13 cellular contexts compared by ENCODE assay signal in the genomic region with DNA sequence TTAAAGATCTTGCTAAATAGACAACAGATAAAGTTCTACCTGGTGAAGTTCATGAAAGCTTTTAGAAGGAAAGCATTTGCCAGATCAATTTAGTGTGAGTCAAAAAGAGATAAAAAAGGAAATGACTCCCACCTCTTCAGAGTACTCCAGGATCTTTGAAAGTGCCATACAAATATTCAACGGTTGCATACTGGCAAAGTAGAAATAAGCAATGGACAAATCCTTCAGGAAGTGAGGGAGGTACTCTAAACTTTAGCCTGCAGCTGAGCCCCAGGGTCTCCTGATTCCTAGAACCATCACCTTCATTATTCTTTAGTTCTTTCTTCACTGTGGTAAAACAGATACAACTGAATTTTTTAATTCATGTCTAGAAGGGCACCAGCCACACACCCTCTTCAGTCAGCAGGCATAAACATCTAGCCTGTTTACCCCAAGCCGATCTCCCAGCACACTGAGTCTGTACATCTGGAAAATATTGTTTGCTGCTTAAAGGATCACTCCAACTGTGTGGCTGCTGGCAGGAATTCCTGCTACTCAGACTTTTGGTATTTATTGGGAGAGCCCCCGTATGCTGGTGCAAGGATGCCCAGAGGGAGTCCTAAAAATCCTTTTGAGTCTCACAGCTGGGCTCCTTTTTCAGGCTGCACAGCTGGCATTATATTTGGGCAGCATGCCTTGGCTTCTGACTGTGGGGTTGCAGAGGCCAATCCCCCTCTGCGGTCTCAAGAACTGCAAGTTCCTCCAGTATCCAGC.
DNase-seq lines count a peak whose midpoint lies in the region; ATAC-seq and TF ChIP-seq lines count a peak whose summit lies in the region.
"Had no signal": no experiment of that assay in that cellular context is flagged by ENCODE, and none has a peak within 500 bp of the region (broad histone marks: within the 10 kb centered on the region; RNA-seq: fewer than 3 reads in every experiment).

No MANE protein-coding gene starts in this region.

- H3K4me1 ChIP-seq in fibroblast of lung (ENCODE audit: control insufficient read depth, extremely low read depth, insufficient read depth, low read length) = no peaks in the 10 kb centered on the region

- intact Hi-C loops in sciatic nerve (cut with DNase I) = no loop called here

- no peaks in the 10 kb centered on the region for H3K9me3 ChIP-seq in fibroblast of lung (ENCODE audit: control insufficient read depth, insufficient read depth, low read depth, low read length)

- TF ChIP-seq CTCF in fibroblast of lung (conservative IDR thresholded peaks at IDR 0.05 in 1 of 2, IDR thresholded peaks at IDR 0.05 in 1 of 2; ENCODE audit: low read depth in 1 of 2, low read length in 2 of 2) = no peak

- no peaks in the 10 kb centered on the region for H4K20me1 ChIP-seq in fibroblast of lung (ENCODE audit: control insufficient read depth, extremely low read depth, insufficient read depth, low read length)

- no peaks in the 10 kb centered on the region for H3K27me3 ChIP-seq in fibroblast of lung (ENCODE audit: control insufficient read depth, insufficient read depth, low read length)

- no peak overlapping the region for H3K27ac ChIP-seq in fibroblast of lung (ENCODE audit: insufficient read depth, low read length)
- H3K27ac ChIP-seq: epithelial cell of prostate had no signal

- no peak overlapping the region for H2AFZ ChIP-seq in fibroblast of lung (ENCODE audit: low read length)

- ATAC-seq in sciatic nerve (peak; percentile 60), HG03025 (IDR thresholded peaks at IDR 0.05; ENCODE audit: low FRiP score, unreplicated experiment) (no peak)
- ATAC-seq: T-cell had no signal

- H3K36me3 ChIP-seq in fibroblast of lung (ENCODE audit: control insufficient read depth, insufficient read depth, low read length) = no peaks in the 10 kb centered on the region

- H3K9ac ChIP-seq in fibroblast of lung (ENCODE audit: insufficient read depth, low read length) = no peak overlapping the region

- DNase-seq in GM03348 (ENCODE audit: low spot score) (peak; percentile 62), M059J (ENCODE audit: low read depth) (peak; percentile 44), fibroblast of lung (ENCODE audit: low read depth in 2 of 2) (peak; percentile 46), sciatic nerve (ENCODE audit: low spot score) (no peak), glomerular visceral epithelial cell (ENCODE audit: extremely low spot score) (no peak), pons (ENCODE audit: low spot score) (no peak), NOMO-1 treated with dmso at 0.1 percent for 144 hours (lab: John Stamatoyannopoulos, UW; ENCODE audit: unreplicated experiment) (no peak)
- DNase-seq: amygdala, Calu3, NCI-H526 treated with DMSO at 0.1 percent for 48 hours, T-cell had no signal

- no peaks in the 10 kb centered on the region for H3K79me2 ChIP-seq in fibroblast of lung (ENCODE audit: control insufficient read depth, insufficient read depth, low read length)

- no peak overlapping the region for H3K4me3 ChIP-seq in fibroblast of lung (replicated peaks in 1 of 4; ENCODE audit: control extremely low read depth in 1 of 4, insufficient read depth in 1 of 4, low read depth in 3 of 4, low read length in 4 of 4)

- no peak overlapping the region for H3K4me2 ChIP-seq in fibroblast of lung (ENCODE audit: extremely low read depth, insufficient read depth, low read length)

Comparison
In these comparisons a context has a peak if more than half of its experiments do, and no peak if none do; other contexts are left out.
1. DNase-seq: peak in GM03348 (single experiment), M059J (single experiment) and fibroblast of lung (2 of 2); none in sciatic nerve (single experiment), glomerular visceral epithelial cell (single experiment), pons (single experiment) and NOMO-1 treated with dmso at 0.1 percent for 144 hours (single experiment).